Comparison of ENCODE assay signal across 14 cellular contexts in genomic region chr4:10151182-10151581, GRCh38. TPM values are rescaled to one million over a fixed set of nuclear protein-coding genes. Genes with fewer than 3 reads are reported as not detected.
DNase-seq lines count a peak whose midpoint lies in the region; ATAC-seq, FAIRE-seq and TF ChIP-seq lines count a peak whose summit lies in the region.
"Had no signal": no experiment of that assay in that cellular context is flagged by ENCODE, and none has a peak within 500 bp of the region (broad histone marks: within the 10 kb centered on the region; RNA-seq: fewer than 3 reads in every experiment).

No MANE protein-coding gene starts in this region.

- no peaks in the 10 kb centered on the region for H3K9me3 Mint-ChIP-seq in stimulated activated memory B cell treated with anti-CD40 and anti-IgM and Interleukin-4, amounts not matched to agents 10 μg/mL and 1 μg/mL and 100 μg/mL, for 72 hours
- H3K9me3 Mint-ChIP-seq in activated T-cell treated with anti-CD3 and anti-CD28 coated beads, Interleukin-2, amount 50 U/mL, for 24 hours: no peaks in the 10 kb centered on the region
- no peaks in the 10 kb centered on the region for H3K9me3 Mint-ChIP-seq in activated T-helper 1 cell treated with anti-CD3 and anti-CD28 coated beads, Interleukin-12 subunit alpha, Interleukin-12 subunit beta, Interleukin-2, Interleukin-4 antibody, amounts not matched to agents 30 ng/mL and 10 ng/mL and 1 ng/mL, durations not matched to agents 14 hours and 24 hours and 36 hours

- H3K4me3 Mint-ChIP-seq in stimulated activated memory B cell treated with anti-CD40 and anti-IgM and Interleukin-4, amounts not matched to agents 10 μg/mL and 1 μg/mL and 100 μg/mL, for 72 hours: no peak overlapping the region
- H3K4me3 Mint-ChIP-seq in activated T-cell treated with anti-CD3 and anti-CD28 coated beads, Interleukin-2, amount 50 U/mL, for 24 hours: no peak overlapping the region
- H3K4me3 Mint-ChIP-seq in activated T-helper 1 cell treated with anti-CD3 and anti-CD28 coated beads, Interleukin-12 subunit alpha, Interleukin-12 subunit beta, Interleukin-2, Interleukin-4 antibody, amounts not matched to agents 30 ng/mL and 10 ng/mL and 1 ng/mL, durations not matched to agents 14 hours and 24 hours and 36 hours: no peak overlapping the region

- DNase-seq in activated T-cell treated with anti-CD3 and anti-CD28 coated beads, Interleukin-2, amount 50 U/mL, for 24 hours: no peak
- DNase-seq in D721Med (ENCODE audit: insufficient read length, low spot score): no peak
- DNase-seq in activated T-helper 1 cell treated with anti-CD3 and anti-CD28 coated beads, Interleukin-12 subunit alpha, Interleukin-12 subunit beta, Interleukin-2, Interleukin-4 antibody, amounts not matched to agents 30 ng/mL and 10 ng/mL and 1 ng/mL, durations not matched to agents 14 hours and 24 hours and 36 hours (ENCODE audit: low spot score): no peak
- DNase-seq: activated naive CD4-positive, alpha-beta T cell treated with anti-CD3 and anti-CD28 coated beads, Interleukin-2, amount 50 U/mL, for 16 hours; GM23248; NCI-H1092 treated with DMSO at 0.1 percent for 48 hours; NCI-H69; nucleus accumbens; trophoblast cell had no signal

- H3K27ac Mint-ChIP-seq in stimulated activated memory B cell treated with anti-CD40 and anti-IgM and Interleukin-4, amounts not matched to agents 10 μg/mL and 1 μg/mL and 100 μg/mL, for 72 hours: no peak overlapping the region
- H3K27ac Mint-ChIP-seq in activated T-cell treated with anti-CD3 and anti-CD28 coated beads, Interleukin-2, amount 50 U/mL, for 24 hours: no peak overlapping the region
- no peak overlapping the region for H3K27ac Mint-ChIP-seq in activated T-helper 1 cell treated with anti-CD3 and anti-CD28 coated beads, Interleukin-12 subunit alpha, Interleukin-12 subunit beta, Interleukin-2, Interleukin-4 antibody, amounts not matched to agents 30 ng/mL and 10 ng/mL and 1 ng/mL, durations not matched to agents 14 hours and 24 hours and 36 hours

- ATAC-seq in GM18907 (IDR thresholded peaks at IDR 0.05; ENCODE audit: unreplicated experiment) (peak; percentile 88), GM21723 (IDR thresholded peaks at IDR 0.05; ENCODE audit: unreplicated experiment) (peak; percentile 66), HG03196 (IDR thresholded peaks at IDR 0.05; ENCODE audit: unreplicated experiment) (peak; percentile 81), HG03457 (IDR thresholded peaks at IDR 0.05; ENCODE audit: unreplicated experiment) (no peak)
- ATAC-seq in stimulated activated memory B cell treated with anti-CD40 and anti-IgM and Interleukin-4, amounts not matched to agents 10 μg/mL and 1 μg/mL and 100 μg/mL, for 72 hours: peak; percentile 95

- peaks cover 18% of the 10 kb centered on the region for H3K4me1 Mint-ChIP-seq in stimulated activated memory B cell treated with anti-CD40 and anti-IgM and Interleukin-4, amounts not matched to agents 10 μg/mL and 1 μg/mL and 100 μg/mL, for 72 hours
- H3K4me1 Mint-ChIP-seq in activated T-cell treated with anti-CD3 and anti-CD28 coated beads, Interleukin-2, amount 50 U/mL, for 24 hours (ENCODE audit: low read depth): no peaks in the 10 kb centered on the region
- no peaks in the 10 kb centered on the region for H3K4me1 Mint-ChIP-seq in activated T-helper 1 cell treated with anti-CD3 and anti-CD28 coated beads, Interleukin-12 subunit alpha, Interleukin-12 subunit beta, Interleukin-2, Interleukin-4 antibody, amounts not matched to agents 30 ng/mL and 10 ng/mL and 1 ng/mL, durations not matched to agents 14 hours and 24 hours and 36 hours (ENCODE audit: low read depth)

- H3K36me3 Mint-ChIP-seq in stimulated activated memory B cell treated with anti-CD40 and anti-IgM and Interleukin-4, amounts not matched to agents 10 μg/mL and 1 μg/mL and 100 μg/mL, for 72 hours: no peaks in the 10 kb centered on the region
- H3K36me3 Mint-ChIP-seq in activated T-cell treated with anti-CD3 and anti-CD28 coated beads, Interleukin-2, amount 50 U/mL, for 24 hours (ENCODE audit: low read depth): no peaks in the 10 kb centered on the region
- no peaks in the 10 kb centered on the region for H3K36me3 Mint-ChIP-seq in activated T-helper 1 cell treated with anti-CD3 and anti-CD28 coated beads, Interleukin-12 subunit alpha, Interleukin-12 subunit beta, Interleukin-2, Interleukin-4 antibody, amounts not matched to agents 30 ng/mL and 10 ng/mL and 1 ng/mL, durations not matched to agents 14 hours and 24 hours and 36 hours (ENCODE audit: low read depth)

- no peak for TF ChIP-seq CTCF in D721Med (IDR thresholded peaks at IDR 0.05; ENCODE audit: insufficient read depth, missing control alignments)

- FAIRE-seq in D721Med (lab: Jason Lieb, UNC): no peak

- H3K27me3 Mint-ChIP-seq in stimulated activated memory B cell treated with anti-CD40 and anti-IgM and Interleukin-4, amounts not matched to agents 10 μg/mL and 1 μg/mL and 100 μg/mL, for 72 hours: peaks cover 22% of the 10 kb centered on the region
- H3K27me3 Mint-ChIP-seq in activated T-cell treated with anti-CD3 and anti-CD28 coated beads, Interleukin-2, amount 50 U/mL, for 24 hours: no peaks in the 10 kb centered on the region
- peaks cover 10% of the 10 kb centered on the region for H3K27me3 Mint-ChIP-seq in activated T-helper 1 cell treated with anti-CD3 and anti-CD28 coated beads, Interleukin-12 subunit alpha, Interleukin-12 subunit beta, Interleukin-2, Interleukin-4 antibody, amounts not matched to agents 30 ng/mL and 10 ng/mL and 1 ng/mL, durations not matched to agents 14 hours and 24 hours and 36 hours (ENCODE audit: insufficient read depth)

- intact Hi-C loops in activated T-helper 1 cell treated with anti-CD3 and anti-CD28 coated beads, Interleukin-12 subunit alpha, Interleukin-12 subunit beta, Interleukin-2, Interleukin-4 antibody, amounts not matched to agents 30 ng/mL and 10 ng/mL and 1 ng/mL, durations not matched to agents 14 hours and 24 hours and 36 hours (cut with micrococcal nuclease): no loop called here

RNA-seq across cellular contexts. Expression of gene WDR1, which starts 34.6 kb away (rescaled TPM):
- total RNA-seq in activated T-helper 1 cell treated with anti-CD3 and anti-CD28 coated beads, Interleukin-12 subunit alpha, Interleukin-12 subunit beta, Interleukin-2, Interleukin-4 antibody, amounts not matched to agents 30 ng/mL and 10 ng/mL and 1 ng/mL, durations not matched to agents 14 hours and 24 hours and 36 hours: 449 and 453 TPM in 2 replicates
